9 cellular contexts compared by ENCODE assay signal in genomic region chr9:113589890-113590289, GRCh38.
A peak's percentile ranks its signal among the peaks of the same experiment; 100 is the strongest.
DNase-seq lines count a peak whose midpoint lies in the region; ATAC-seq and TF ChIP-seq lines count a peak whose summit lies in the region.
"Had no signal": no experiment of that assay in that cellular context is flagged by ENCODE, and none has a peak within 500 bp of the region (broad histone marks: within the 10 kb centered on the region; RNA-seq: fewer than 3 reads in every experiment).

No MANE protein-coding gene starts in this region.

- no peak overlapping the region for H3K9ac ChIP-seq in OCI-LY3 (ENCODE audit: low read length)

- H3K27me3 ChIP-seq in OCI-LY3 (ENCODE audit: low read depth, low read length) (no peaks in the 10 kb centered on the region), HAP-1 (ENCODE audit: low read depth) (no peaks in the 10 kb centered on the region)

- H3K79me2 ChIP-seq in OCI-LY3 (ENCODE audit: low read length) = peaks cover 11% of the 10 kb centered on the region

- no peak overlapping the region for H3K4me2 ChIP-seq in OCI-LY3 (ENCODE audit: low read length)

- ATAC-seq in GM21723 (IDR thresholded peaks at IDR 0.05; ENCODE audit: unreplicated experiment) = no peak

- H3K4me1 Mint-ChIP-seq in endothelial cell (ENCODE audit: unreplicated experiment) = peaks cover 68% of the 10 kb centered on the region

- no peaks in the 10 kb centered on the region; the same call in 1 of the 2 replicates for H4K20me1 ChIP-seq in OCI-LY3 (ENCODE audit: insufficient read depth, low read length)

- H3K4me3 ChIP-seq in OCI-LY3 (ENCODE audit: low read length) = no peak overlapping the region
- no peak overlapping the region for H3K4me3 ChIP-seq in HAP-1

- H3K4me3 Mint-ChIP-seq in endothelial cell (ENCODE audit: unreplicated experiment) = no peak overlapping the region

- H3K9me3 Mint-ChIP-seq in endothelial cell (ENCODE audit: unreplicated experiment) = no peaks in the 10 kb centered on the region

- H3K4me1 ChIP-seq in OCI-LY3 (ENCODE audit: low read length) (peaks cover 40% of the 10 kb centered on the region), HAP-1 (peaks cover 11% of the 10 kb centered on the region)

- H3K9me3 ChIP-seq in OCI-LY3 (ENCODE audit: insufficient read depth, low read length) (no peaks in the 10 kb centered on the region), HAP-1 (no peaks in the 10 kb centered on the region)

- H3K27ac Mint-ChIP-seq in endothelial cell (ENCODE audit: unreplicated experiment) = peak overlapping the region; percentile 99

- no peak overlapping the region for H3K27ac ChIP-seq in OCI-LY3 (ENCODE audit: low read length)

- H3K27me3 Mint-ChIP-seq in endothelial cell (ENCODE audit: unreplicated experiment) = peaks cover 23% of the 10 kb centered on the region

- no peak overlapping the region for H2AFZ ChIP-seq in OCI-LY3 (ENCODE audit: low read depth, low read length)

- peak; percentile 72 for TF ChIP-seq CTCF in OCI-LY3 (IDR thresholded peaks at IDR 0.05; ENCODE audit: low read depth, low read length)
- no peak for TF ChIP-seq CTCF in endothelial cell (IDR thresholded peaks at IDR 0.05; ENCODE audit: unreplicated experiment)

- in situ Hi-C loops in HAP-1 (cut with MboI; ENCODE audit: low sequenced_read_pairs) = loop anchor here (5.0 to 10.0 kb wide), 2 partner anchors 67 to 315 kb away; partner anchors contain the start of genes CDC26 and PRPF4

- peaks cover 27% of the 10 kb centered on the region for H3K36me3 Mint-ChIP-seq in endothelial cell (ENCODE audit: low read depth, unreplicated experiment)

- H3K36me3 ChIP-seq in OCI-LY3 (replicated peaks; ENCODE audit: low read depth, low read length) = peaks cover 18% of the 10 kb centered on the region
- H3K36me3 ChIP-seq in HAP-1 (replicated peaks) = no peaks in the 10 kb centered on the region

- DNase-seq in GDM1 (lab: John Stamatoyannopoulos, UW) (peak; percentile 56), endothelial cell (ENCODE audit: low spot score) (no peak), pons (ENCODE audit: low spot score) (peak; percentile 55), HAP-1 (ENCODE audit: low spot score in 2 of 2) (no peak), NCI-H2196 (lab: John Stamatoyannopoulos, UW; ENCODE audit: unreplicated experiment) (no peak), OCI-M2 (lab: John Stamatoyannopoulos, UW; ENCODE audit: unreplicated experiment) (no peak)
- DNase-seq: stimulated activated naive CD4-positive, alpha-beta T cell treated with Interleukin-2 at 50 U/mL for 16 hours had no signal

Comparison
In these comparisons a context has a peak if more than half of its experiments do, and no peak if none do; other contexts are left out.
1. DNase-seq: peak in GDM1 (single experiment) and pons (single experiment); none in endothelial cell (single experiment), HAP-1 (0 of 2), NCI-H2196 (single experiment) and OCI-M2 (single experiment).